8 cellular contexts compared by ENCODE assay signal in genomic region chrX:50447535-50447934, GRCh38. TPM values are rescaled to one million over a fixed set of nuclear protein-coding genes. Genes with fewer than 3 reads are reported as not detected.
"Had no signal": no experiment of that assay in that cellular context is flagged by ENCODE, and none has a peak within 500 bp of the region (broad histone marks: within the 10 kb centered on the region; RNA-seq: fewer than 3 reads in every experiment).

No MANE protein-coding gene starts in this region.

- DNase-seq: GDM1, GF-D8 had no signal

- H3K4me3 ChIP-seq: GM12878 had no signal

- ATAC-seq: GM12878 had no signal

- FAIRE-seq: G401.6, GM12878, GM12891, GM12892, GM18507, GM19239 had no signal

RNA-seq across cellular contexts. Expression of gene DGKK, which starts 23.1 kb away (rescaled TPM):
- total RNA-seq: GM12878 had no signal
